ENCODE assay signal across 18 cellular contexts in the genomic region with DNA sequence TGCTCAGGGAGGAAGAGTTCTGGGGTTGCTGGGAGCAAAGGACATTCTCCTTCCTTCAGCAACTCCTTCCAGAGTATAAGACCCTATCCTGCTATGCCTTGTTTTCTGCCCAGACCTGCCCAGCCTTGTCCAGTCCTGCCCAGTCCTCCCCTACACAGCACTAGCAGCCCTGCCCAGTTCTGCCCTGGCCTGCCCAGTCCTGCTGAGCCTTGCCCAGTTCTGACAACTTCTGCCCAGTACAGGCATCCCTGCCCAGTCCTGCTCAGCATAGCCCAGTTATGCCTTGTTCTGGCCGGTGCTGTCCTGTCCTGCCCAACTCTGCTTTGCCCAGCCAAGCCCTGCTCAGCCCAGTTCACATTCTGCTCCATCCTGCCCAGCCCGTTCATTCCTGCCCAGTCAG. TPM values are rescaled to one million over a fixed set of nuclear protein-coding genes. Genes with fewer than 3 reads are reported as not detected.
A peak's percentile ranks its signal among the peaks of the same experiment; 100 is the strongest.
DNase-seq lines count a peak whose midpoint lies in the region; ATAC-seq and TF ChIP-seq lines count a peak whose summit lies in the region.
"Had no signal": no experiment of that assay in that cellular context is flagged by ENCODE, and none has a peak within 500 bp of the region (broad histone marks: within the 10 kb centered on the region; RNA-seq: fewer than 3 reads in every experiment).

No MANE protein-coding gene starts in this region.

- ATAC-seq in HG03175 (IDR thresholded peaks at IDR 0.05; ENCODE audit: unreplicated experiment) = no peak

- no peaks in the 10 kb centered on the region for H3K79me2 ChIP-seq in GM23248 (ENCODE audit: insufficient read depth)

- no peaks in the 10 kb centered on the region for H3K36me3 ChIP-seq in neuronal stem cell (replicated peaks in 1 of 2; ENCODE audit: control insufficient read depth in 2 of 2, insufficient read depth in 2 of 2, low read length in 2 of 2)
- no peaks in the 10 kb centered on the region for H3K36me3 ChIP-seq in GM23248 (ENCODE audit: low read depth)
- H3K36me3 ChIP-seq: SJCRH30 had no signal

- no peak overlapping the region for H4K8ac ChIP-seq in neuronal stem cell (ENCODE audit: low read depth, low read length)

- no peak overlapping the region for H4K91ac ChIP-seq in neuronal stem cell (ENCODE audit: low read depth, low read length, poor library complexity)

- no peaks in the 10 kb centered on the region for H3K9me3 ChIP-seq in neuronal stem cell (replicated peaks in 1 of 2; ENCODE audit: control insufficient read depth in 2 of 2, insufficient read depth in 1 of 2, low read depth in 1 of 2, low read length in 2 of 2)
- no peaks in the 10 kb centered on the region for H3K9me3 ChIP-seq in GM23248 (ENCODE audit: low read depth)
- H3K9me3 ChIP-seq: Caco-2, SJCRH30 had no signal

- TF ChIP-seq CTCF in RWPE1 (conservative IDR thresholded peaks at IDR 0.05; ENCODE audit: low read depth) = no peak

- no CpG with 5 or more reads among the region's 2 CpGs for WGBS in neuronal stem cell (ENCODE audit: extremely low coverage in 2 of 2, insufficient read length in 2 of 2, insufficient replicate concordance in 1 of 2), 2 donors
- WGBS in GM23248 (ENCODE audit: low coverage in 1 of 2, low lambda C conversion rate in 2 of 2, missing lambda C conversion rate in 2 of 2), 2 experiments = 34 to 46% methylated on average over 2 of the region's 2 CpGs

- peak overlapping the region; percentile 86 for H3K14ac ChIP-seq in neuronal stem cell (ENCODE audit: low read length)

- no peak overlapping the region for H2BK120ac ChIP-seq in neuronal stem cell (ENCODE audit: low read depth, low read length)

- DNase-seq in RWPE1 (ENCODE audit: low spot score) = peak; percentile 13
- peak; percentile 6 for DNase-seq in epithelial cell of prostate (ENCODE audit: low read depth, low spot score)
- DNase-seq in neuronal stem cell (ENCODE audit: low spot score) = no peak
- DNase-seq in ureter (ENCODE audit: low spot score) = peak; percentile 69
- no peak for DNase-seq in GM23248
- no peak for DNase-seq in NCI-H2107 (lab: John Stamatoyannopoulos, UW)
- DNase-seq: Caco-2; CD4-positive, CD25-positive, alpha-beta regulatory T cell; EL; H7; NCI-H1417 treated with DMSO at 0.1 percent for 48 hours; NCI-H1930; NCI-H2171; NCI-H446; NCI-H69; RPMI8226; SJCRH30 had no signal

- no peaks in the 10 kb centered on the region for H4K20me1 ChIP-seq in GM23248 (ENCODE audit: insufficient read depth)

- H3K4me3 ChIP-seq in neuronal stem cell (ENCODE audit: low read length in 2 of 2) (peak overlapping the region in 1 of 2 donors; percentile 40), GM23248 (no peak overlapping the region)
- H3K4me3 ChIP-seq: SJCRH30 had no signal

- peak overlapping the region; percentile 40 for H3K27ac ChIP-seq in RWPE1
- H3K27ac ChIP-seq in epithelial cell of prostate = peak overlapping the region; percentile 24
- H3K27ac ChIP-seq in neuronal stem cell (replicated peaks; ENCODE audit: low read length) = no peak overlapping the region
- H3K27ac ChIP-seq in GM23248 = no peak overlapping the region
- H3K27ac ChIP-seq: SJCRH30 had no signal

- no peaks in the 10 kb centered on the region for H3F3A ChIP-seq in GM23248 (ENCODE audit: insufficient read depth)

- H3K23ac ChIP-seq in neuronal stem cell (ENCODE audit: low read depth, low read length, poor library complexity) = peak overlapping the region; percentile 38

- peak overlapping the region; percentile 88 for H3K18ac ChIP-seq in neuronal stem cell (ENCODE audit: low read length)

- no peak overlapping the region for H2BK12ac ChIP-seq in neuronal stem cell (ENCODE audit: low read length)

- H2AK5ac ChIP-seq in neuronal stem cell (ENCODE audit: low read depth, low read length) = peak overlapping the region; percentile 37

- no peaks in the 10 kb centered on the region for H3K4me1 ChIP-seq in neuronal stem cell (ENCODE audit: control insufficient read depth in 2 of 2, insufficient read depth in 1 of 2, low read depth in 1 of 2, low read length in 2 of 2)
- no peaks in the 10 kb centered on the region for H3K4me1 ChIP-seq in GM23248 (ENCODE audit: insufficient read depth)
- H3K4me1 ChIP-seq: SJCRH30 had no signal

- POLR2A ChIA-PET in RWPE1 (lab: Yijun Ruan, JAX; ENCODE audit: low non-redundant PET) = no interaction called here

- peak overlapping the region; percentile 38 for H3K4ac ChIP-seq in neuronal stem cell (ENCODE audit: low read length)

- in situ Hi-C loops in GM23248 (cut with MboI) = no loop called here

- peak overlapping the region; percentile 22 for H3K9ac ChIP-seq in neuronal stem cell (ENCODE audit: low read depth, low read length, poor library complexity)
- no peak overlapping the region for H3K9ac ChIP-seq in GM23248

- no peak overlapping the region for H2BK5ac ChIP-seq in neuronal stem cell (ENCODE audit: low read length)

- H2AFZ ChIP-seq in neuronal stem cell (ENCODE audit: low read length) = no peak overlapping the region
- H2AFZ ChIP-seq in GM23248 = no peak overlapping the region

- H3K4me2 ChIP-seq in neuronal stem cell (ENCODE audit: insufficient read depth, low read length, poor library complexity, severe bottlenecking) (no peak overlapping the region), GM23248 (ENCODE audit: unreplicated experiment) (no peak overlapping the region)

- H2BK15ac ChIP-seq in neuronal stem cell (ENCODE audit: low read length) = no peak overlapping the region

- no peaks in the 10 kb centered on the region for H3K79me1 ChIP-seq in neuronal stem cell (ENCODE audit: low read depth, low read length)

- CTCF ChIA-PET in RWPE1 (lab: Yijun Ruan, JAX) = no interaction called here

- peaks cover 0 to 19% (median 0%) of the 10 kb centered on the region in 3 experiments for H3K27me3 ChIP-seq in neuronal stem cell (ENCODE audit: control insufficient read depth in 3 of 3, insufficient read depth in 3 of 3, low read depth in 1 of 3, low read length in 3 of 3)
- H3K27me3 ChIP-seq in GM23248 (replicated peaks; ENCODE audit: insufficient read depth) = peaks cover 33% of the 10 kb centered on the region

- no peaks in the 10 kb centered on the region for H3K9me2 ChIP-seq in GM23248 (ENCODE audit: insufficient read depth)

RNA-seq across cellular contexts. Expression of a gene that starts 44.9 kb away (rescaled TPM):
- 0.03 TPM for polyA plus RNA-seq in neuronal stem cell (2013, experiment 1 of 2)
- polyA plus RNA-seq in neuronal stem cell (2013, experiment 2 of 2) = 0.01 TPM
- 0.36 TPM for total RNA-seq in ureter
- total RNA-seq in GM23248 (2014; rRNA removed; shearing (Covaris generic)) = under 0.01 TPM in 1 of 2 replicates, not detected in the other
- 0.05 TPM in 1 of 2 replicates, not detected in the other for polyA plus RNA-seq in GM23248 (2016; fragmentation: Nextera tagmentation; extraction: Ambion mirVana)
- total RNA-seq: CD4-positive, CD25-positive, alpha-beta regulatory T cell had no signal
- polyA plus RNA-seq: CD4-positive, CD25-positive, alpha-beta regulatory T cell had no signal

Comparison
In these comparisons a context has a peak if more than half of its experiments do, and no peak if none do; other contexts are left out.
1. DNase-seq: peak in RWPE1 (single experiment), epithelial cell of prostate (single experiment) and ureter (single experiment); none in neuronal stem cell (single experiment), GM23248 (single experiment) and NCI-H2107 (single experiment).
2. H3K27ac ChIP-seq: peak in RWPE1 (single experiment) and epithelial cell of prostate (single experiment); none in neuronal stem cell (single experiment) and GM23248 (single experiment).